ENCODE assay signal across 21 cellular contexts in the genomic region with DNA sequence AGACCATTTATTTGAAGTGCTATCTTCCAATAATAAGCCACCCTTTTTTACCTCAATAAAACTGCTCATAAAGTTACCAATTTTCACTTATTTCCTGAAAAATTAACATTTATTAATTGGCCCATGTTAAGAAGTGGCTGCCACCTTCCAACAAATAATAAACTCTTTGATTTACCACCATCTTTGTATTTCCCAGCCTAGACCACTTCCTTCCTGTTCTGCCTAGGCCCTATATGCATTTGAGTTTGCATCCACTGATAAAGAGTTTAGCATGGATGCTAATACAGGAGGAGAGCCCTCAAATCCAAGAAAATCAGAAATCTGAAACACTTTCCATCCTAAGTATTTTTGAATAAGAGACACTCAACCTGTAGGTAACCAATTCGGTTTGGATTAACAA.
"Had no signal": no experiment of that assay in that cellular context is flagged by ENCODE, and none has a peak within 500 bp of the region (broad histone marks: within the 10 kb centered on the region; RNA-seq: fewer than 3 reads in every experiment).

No MANE protein-coding gene starts in this region.

- H3K4me3 ChIP-seq: ascending aorta, cardiac muscle cell, colonic mucosa, PC-9 had no signal

- H3K27me3 ChIP-seq: ascending aorta, cardiac muscle cell, colonic mucosa had no signal

- H3K4me2 ChIP-seq: PC-9 had no signal

- H3K9me3 ChIP-seq: ascending aorta, colonic mucosa had no signal

- H3K36me3 ChIP-seq: ascending aorta, cardiac muscle cell, colonic mucosa had no signal

- H2AFZ ChIP-seq: PC-9 had no signal

- H3K4me1 ChIP-seq: ascending aorta, colonic mucosa had no signal

- DNase-seq: activated CD4-positive, alpha-beta T cell treated with anti-CD3 and anti-CD28 coated beads, Interleukin-2, amount 10 ng/mL, durations not matched to agents 24 days and 14 days; activated CD4-positive, alpha-beta T cell treated with anti-CD3 and anti-CD28 coated beads, Interleukin-2, amount 50 U/mL, for 4 hours; activated CD8-positive, alpha-beta memory T cell treated with anti-CD3 and anti-CD28 coated beads, Interleukin-2, amount 50 U/mL, for 48 hours; activated effector memory CD4-positive, alpha-beta T cell treated with Interleukin-2 at 50 U/mL for 16 hours; activated naive CD4-positive, alpha-beta T cell treated with anti-CD3 and anti-CD28 coated beads, Interleukin-2, amount 10 ng/mL, durations not matched to agents 7 days and 5 days; activated T-cell treated with anti-CD3 and anti-CD28 coated beads, Interleukin-2, amount 50 U/mL, for 48 hours; amygdala; colonic mucosa; NCI-H1105; NCI-H1417 treated with DMSO at 0.1 percent for 48 hours; NCI-H187 treated with DMSO at 0.1 percent for 48 hours; NCI-H2081; NCI-H345; NCI-H524 treated with DMSO at 0.1 percent for 48 hours; PC-9; Right ventricle myocardium superior; SW 1271; T-helper 1 cell; T-helper 9 cell had no signal

- H3K27ac ChIP-seq: ascending aorta, cardiac muscle cell, colonic mucosa, PC-9 had no signal
